8 cellular contexts compared by ENCODE assay signal in the genomic region with DNA sequence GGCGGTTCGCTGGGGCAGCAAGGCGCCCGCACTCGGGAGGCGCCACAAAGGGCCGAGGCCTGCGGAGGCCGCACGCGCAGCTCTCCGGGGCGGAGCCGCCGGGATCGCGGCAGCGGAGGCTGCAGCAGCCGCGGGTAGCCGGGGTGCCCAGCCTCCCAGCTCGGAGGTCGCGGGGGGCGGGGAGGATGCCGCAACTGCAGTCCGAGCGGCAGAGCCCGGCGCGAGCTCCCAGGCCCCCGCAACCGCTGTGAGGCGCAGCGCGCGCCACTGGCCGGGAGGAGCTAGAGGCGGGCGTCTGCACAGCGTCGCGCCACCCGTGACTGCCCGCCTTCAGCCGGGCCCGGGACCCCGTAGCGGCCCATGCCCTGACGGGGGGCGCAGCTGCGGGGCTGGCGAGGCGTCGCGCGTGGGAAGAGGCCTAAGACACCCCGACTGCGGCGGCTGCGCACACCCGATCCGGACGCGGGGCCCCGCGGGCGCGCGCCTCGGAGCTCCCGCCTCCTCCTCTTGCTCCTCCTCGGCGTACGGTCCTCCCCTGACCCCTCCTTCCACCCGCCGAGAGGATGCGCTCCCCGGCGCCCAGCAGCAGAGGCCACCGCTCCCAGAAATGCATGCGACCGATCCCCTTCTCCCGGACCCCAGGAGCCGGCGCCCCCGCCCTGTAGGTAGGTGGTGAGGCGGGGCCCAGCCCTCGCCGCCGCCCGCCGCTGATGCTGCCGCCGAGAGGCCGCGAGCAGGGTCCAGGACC. TPM values are rescaled to one million over a fixed set of nuclear protein-coding genes. Genes with fewer than 3 reads are reported as not detected.
DNase-seq lines count a peak whose midpoint lies in the region; ATAC-seq and TF ChIP-seq lines count a peak whose summit lies in the region.

A gene with protein sequence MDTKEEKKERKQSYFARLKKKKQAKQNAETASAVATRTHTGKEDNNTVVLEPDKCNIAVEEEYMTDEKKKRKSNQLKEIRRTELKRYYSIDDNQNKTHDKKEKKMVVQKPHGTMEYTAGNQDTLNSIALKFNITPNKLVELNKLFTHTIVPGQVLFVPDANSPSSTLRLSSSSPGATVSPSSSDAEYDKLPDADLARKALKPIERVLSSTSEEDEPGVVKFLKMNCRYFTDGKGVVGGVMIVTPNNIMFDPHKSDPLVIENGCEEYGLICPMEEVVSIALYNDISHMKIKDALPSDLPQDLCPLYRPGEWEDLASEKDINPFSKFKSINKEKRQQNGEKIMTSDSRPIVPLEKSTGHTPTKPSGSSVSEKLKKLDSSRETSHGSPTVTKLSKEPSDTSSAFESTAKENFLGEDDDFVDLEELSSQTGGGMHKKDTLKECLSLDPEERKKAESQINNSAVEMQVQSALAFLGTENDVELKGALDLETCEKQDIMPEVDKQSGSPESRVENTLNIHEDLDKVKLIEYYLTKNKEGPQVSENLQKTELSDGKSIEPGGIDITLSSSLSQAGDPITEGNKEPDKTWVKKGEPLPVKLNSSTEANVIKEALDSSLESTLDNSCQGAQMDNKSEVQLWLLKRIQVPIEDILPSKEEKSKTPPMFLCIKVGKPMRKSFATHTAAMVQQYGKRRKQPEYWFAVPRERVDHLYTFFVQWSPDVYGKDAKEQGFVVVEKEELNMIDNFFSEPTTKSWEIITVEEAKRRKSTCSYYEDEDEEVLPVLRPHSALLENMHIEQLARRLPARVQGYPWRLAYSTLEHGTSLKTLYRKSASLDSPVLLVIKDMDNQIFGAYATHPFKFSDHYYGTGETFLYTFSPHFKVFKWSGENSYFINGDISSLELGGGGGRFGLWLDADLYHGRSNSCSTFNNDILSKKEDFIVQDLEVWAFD (plus strand): TSS at position 558 of the 748 bp plus-strand sequence. CDS start 24,395 bp downstream, outside the sequence.

- 0 out of 2 replicates have a peak, but pooled peaks cover 11% of the 10 kb centered on the region for H3K36me3 ChIP-seq in PC-9 (ENCODE audit: low read depth)
- H3K36me3 ChIP-seq in esophagus squamous epithelium: no peaks in the 10 kb centered on the region

- peaks cover 53% of the 10 kb centered on the region for H3K4me1 ChIP-seq in PC-9 (replicated peaks; ENCODE audit: insufficient read depth)
- H3K4me1 ChIP-seq in esophagus squamous epithelium: peaks cover 15 to 64% (median 43%) of the 10 kb centered on the region in 3 donors

- H4K20me1 ChIP-seq in PC-9 (ENCODE audit: insufficient read depth): no peaks in the 10 kb centered on the region

- H3K27ac Mint-ChIP-seq in activated T-cell treated with anti-CD3 and anti-CD28 coated beads, Interleukin-2, amount 50 U/mL, for 72 hours: peak within 1 kb of the TSS; percentile 94
- H3K27ac Mint-ChIP-seq in naive B cell: peak within 1 kb of the TSS; percentile 81 to 98 (median 94)
- H3K27ac Mint-ChIP-seq in stimulated activated memory B cell treated with anti-CD40 and anti-IgM and Interleukin-4, amounts not matched to agents 10 μg/mL and 1 μg/mL and 100 μg/mL, for 72 hours: peak within 1 kb of the TSS; percentile 92

- peaks cover 2 to 10% of the 10 kb centered on the region in 2 donors for H3K36me3 Mint-ChIP-seq in activated T-cell treated with anti-CD3 and anti-CD28 coated beads, Interleukin-2, amount 50 U/mL, for 72 hours (ENCODE audit: insufficient read depth in 2 of 2)
- no peaks in the 10 kb centered on the region for H3K36me3 Mint-ChIP-seq in naive B cell
- no peaks in the 10 kb centered on the region for H3K36me3 Mint-ChIP-seq in stimulated activated memory B cell treated with anti-CD40 and anti-IgM and Interleukin-4, amounts not matched to agents 10 μg/mL and 1 μg/mL and 100 μg/mL, for 72 hours

- peak in 2 of 4 donors; percentile 93 to 97 for TF ChIP-seq POLR2A in esophagus squamous epithelium (IDR thresholded peaks at IDR 0.05)

- CTCF ChIA-PET in PC-9 (lab: Charles Lee): interaction anchor here (0.5 to 2.4 kb wide), 6 partner anchors 9 to 482 kb away, joined by 3 to 14 read pairs (median 4); a partner anchor contains a TSS

- no peaks in the 10 kb centered on the region for H3K27me3 Mint-ChIP-seq in activated T-cell treated with anti-CD3 and anti-CD28 coated beads, Interleukin-2, amount 50 U/mL, for 72 hours (ENCODE audit: low read depth)
- peaks cover 0 to 4% (median 0%) of the 10 kb centered on the region in 3 donors for H3K27me3 Mint-ChIP-seq in naive B cell
- no peaks in the 10 kb centered on the region for H3K27me3 Mint-ChIP-seq in stimulated activated memory B cell treated with anti-CD40 and anti-IgM and Interleukin-4, amounts not matched to agents 10 μg/mL and 1 μg/mL and 100 μg/mL, for 72 hours

- TF ChIP-seq CTCF in PC-9 (conservative IDR thresholded peaks at IDR 0.05): no peak
- TF ChIP-seq CTCF in esophagus squamous epithelium (IDR thresholded peaks at IDR 0.05): peak in 2 of 6 experiments; percentile 10 to 19

- peaks cover 35% of the 10 kb centered on the region for H3F3A ChIP-seq in PC-9 (ENCODE audit: insufficient read depth, low read depth)

- H3K9me3 ChIP-seq in PC-9 (ENCODE audit: insufficient read depth, low read depth) (0 out of 2 replicates have a peak, but pooled peaks cover 2% of the 10 kb centered on the region), esophagus squamous epithelium (no peaks in the 10 kb centered on the region)

- peak within 1 kb of the TSS; percentile 91 to 97 for H3K4me3 Mint-ChIP-seq in activated T-cell treated with anti-CD3 and anti-CD28 coated beads, Interleukin-2, amount 50 U/mL, for 72 hours
- peak within 1 kb of the TSS; percentile 85 to 97 (median 93) for H3K4me3 Mint-ChIP-seq in naive B cell
- peak within 1 kb of the TSS; percentile 90 for H3K4me3 Mint-ChIP-seq in stimulated activated memory B cell treated with anti-CD40 and anti-IgM and Interleukin-4, amounts not matched to agents 10 μg/mL and 1 μg/mL and 100 μg/mL, for 72 hours

- peaks cover 55% of the 10 kb centered on the region for H3K4me1 Mint-ChIP-seq in activated T-cell treated with anti-CD3 and anti-CD28 coated beads, Interleukin-2, amount 50 U/mL, for 72 hours (ENCODE audit: low read depth)
- H3K4me1 Mint-ChIP-seq in naive B cell: peaks cover 21 to 27% (median 24%) of the 10 kb centered on the region in 3 donors
- peaks cover 51% of the 10 kb centered on the region for H3K4me1 Mint-ChIP-seq in stimulated activated memory B cell treated with anti-CD40 and anti-IgM and Interleukin-4, amounts not matched to agents 10 μg/mL and 1 μg/mL and 100 μg/mL, for 72 hours

- H2AFZ ChIP-seq in PC-9: peak within 1 kb of the TSS; percentile 77

- in situ Hi-C loops in Caki2 (cut with HindIII; ENCODE audit: low pct_unique_long_range_greater_than_20kb, low sequenced_read_pairs): no loop called here

- H3K27ac ChIP-seq in PC-9 (peak within 1 kb of the TSS; percentile 48), esophagus squamous epithelium (peak within 1 kb of the TSS; percentile 93 to 97 (median 96))

- ATAC-seq in GM19463 (IDR thresholded peaks at IDR 0.05; ENCODE audit: unreplicated experiment): peak; percentile 78
- peak; percentile 82 to 83 for ATAC-seq in activated T-cell treated with anti-CD3 and anti-CD28 coated beads, Interleukin-2, amount 50 U/mL, for 72 hours (replicated peaks in 1 of 2)
- peak; percentile 72 to 74 for ATAC-seq in naive B cell (ENCODE audit: low read depth in 2 of 2)
- ATAC-seq in stimulated activated memory B cell treated with anti-CD40 and anti-IgM and Interleukin-4, amounts not matched to agents 10 μg/mL and 1 μg/mL and 100 μg/mL, for 72 hours: peak; percentile 91

- H3K9me3 Mint-ChIP-seq in activated T-cell treated with anti-CD3 and anti-CD28 coated beads, Interleukin-2, amount 50 U/mL, for 72 hours: no peaks in the 10 kb centered on the region
- H3K9me3 Mint-ChIP-seq in naive B cell: no peaks in the 10 kb centered on the region
- no peaks in the 10 kb centered on the region for H3K9me3 Mint-ChIP-seq in stimulated activated memory B cell treated with anti-CD40 and anti-IgM and Interleukin-4, amounts not matched to agents 10 μg/mL and 1 μg/mL and 100 μg/mL, for 72 hours

- peak within 1 kb of the TSS; percentile 91 for H3K4me2 ChIP-seq in PC-9

- intact Hi-C loops in PC-9 (cut with micrococcal nuclease; ENCODE audit: unreplicated experiment) (loop anchor here (1.0 to 2.0 kb wide), 4 partner anchors 28 to 1330 kb away; a partner anchor contains a TSS), esophagus squamous epithelium (cut with DNase I) (no loop called here)

- no peaks in the 10 kb centered on the region for H3K9me2 ChIP-seq in PC-9 (ENCODE audit: insufficient read depth)

- POLR2A ChIA-PET in PC-9 (lab: Charles Lee; ENCODE audit: unreplicated experiment): interaction anchor here (0.6 to 1.3 kb wide), 13 partner anchors 9 to 196 kb away, joined by 3 to 11 read pairs (median 4); a partner anchor contains a TSS

- H3K79me2 ChIP-seq in PC-9 (ENCODE audit: low read depth): peaks cover 47% of the 10 kb centered on the region

- H3K4me3 ChIP-seq in PC-9 (peak within 1 kb of the TSS; percentile 75), esophagus squamous epithelium (peak within 1 kb of the TSS; percentile 76 to 94 (median 80))

- DNase-seq in Caki2 (ENCODE audit: low read depth) (peak; percentile 89), HK-2 (ENCODE audit: unreplicated experiment) (peak; percentile 79), PC-9 (peak; percentile 50 to 78), esophagus squamous epithelium (lab: John Stamatoyannopoulos, UW) (peak; percentile 38), naive B cell (peak; percentile 72)
- peak; percentile 80 to 83 for DNase-seq in activated T-cell treated with anti-CD3 and anti-CD28 coated beads, Interleukin-2, amount 50 U/mL, for 72 hours

- H3K27me3 ChIP-seq in PC-9 (ENCODE audit: insufficient read depth, low read depth) (no peaks in the 10 kb centered on the region), esophagus squamous epithelium (no peaks in the 10 kb centered on the region)

- 0% methylated on average over 3 to 10 of the region's 97 CpGs for WGBS in esophagus squamous epithelium, 2 donors

- BruUV-seq in PC-9 (replicated peaks; lab: Mats Ljungman, UMichigan): no TSS peak

RNA-seq across cellular contexts. Expression of the gene that starts here (rescaled TPM):
- total RNA-seq in Caki2 (2014; rRNA removed; shearing (Covaris generic); ENCODE audit: low replicate concordance): 25.9 and 36.1 TPM in 2 replicates
- 47.6 and 51.0 TPM in 2 replicates for total RNA-seq in PC-9 (2021)
- total RNA-seq in activated T-cell treated with anti-CD3 and anti-CD28 coated beads, Interleukin-2, amount 50 U/mL, for 72 hours: 10 to 100 TPM; 59.6 to 69.1 TPM
- 10 to 100 TPM; 30.9 to 85.1 (median 45.8) TPM for total RNA-seq in esophagus squamous epithelium
- polyA plus RNA-seq in naive B cell (ENCODE audit: low read depth in 6 of 6): 10 to 100 TPM in 1 of 6 donors, 1 to 10 TPM in 5; 1.6 to 10.9 (median 8.4) TPM

Comparison
In these comparisons a context has a peak if more than half of its experiments do, and no peak if none do; other contexts are left out.
1. Peak in every context shown above with its lines: DNase-seq, ATAC-seq, H3K4me3 ChIP-seq and H3K27ac ChIP-seq.
2. DNase-seq: peak in every context shown above with its lines; median percentile 89 in Caki2; 82 in activated T-cell treated with anti-CD3 and anti-CD28 coated beads, Interleukin-2, amount 50 U/mL, for 72 hours; 79 in HK-2; 72 in naive B cell; 64 in PC-9; 38 in esophagus squamous epithelium.